ENCODE assay signal across 25 cellular contexts in genomic region chr2:148136441-148136840, GRCh38.
"Had no signal": no experiment of that assay in that cellular context is flagged by ENCODE, and none has a peak within 500 bp of the region (broad histone marks: within the 10 kb centered on the region; RNA-seq: fewer than 3 reads in every experiment).

No MANE protein-coding gene starts in this region.

- H3K36me3 ChIP-seq: colonic mucosa, esophagus muscularis mucosa, gastroesophageal sphincter, heart left ventricle, left lung, lower lobe of right lung had no signal

- H3K36me3 Mint-ChIP-seq: immature natural killer cell, naive B cell had no signal

- H3K9me3 ChIP-seq: colonic mucosa, esophagus muscularis mucosa, gastroesophageal sphincter, heart left ventricle, left lung, lower lobe of right lung, mucosa of descending colon had no signal

- DNase-seq: colonic mucosa; cortex of kidney; effector CD8-positive, alpha-beta T cell; effector memory CD8-positive, alpha-beta T cell; foreskin keratinocyte; heart left ventricle; hypothalamus; immature natural killer cell; islet precursor cell; kidney; kidney glomerular epithelial cell; left colon; left lung; left ventricle myocardium superior; lower lobe of right lung; mesenchymal stem cell; mucosa of descending colon; naive B cell had no signal

- H3K4me3 ChIP-seq: colonic mucosa, esophagus muscularis mucosa, gastroesophageal sphincter, heart left ventricle, hepatocyte, left lung, lower lobe of right lung, mucosa of descending colon had no signal

- H2AFZ ChIP-seq: hepatocyte had no signal

- H3K4me3 Mint-ChIP-seq: dendritic cell treated with granulocyte-macrophage colony-stimulating factor and Interleukin-4, amounts not matched to agents 40 ng/mL and 50 ng/mL, for 4 days; effector memory CD8-positive, alpha-beta T cell; immature natural killer cell; mesothelial cell of epicardium; naive B cell had no signal

- H3K4me1 ChIP-seq: colonic mucosa, left lung, lower lobe of right lung had no signal

- H3K27ac Mint-ChIP-seq: dendritic cell treated with granulocyte-macrophage colony-stimulating factor and Interleukin-4, amounts not matched to agents 40 ng/mL and 50 ng/mL, for 4 days; effector memory CD8-positive, alpha-beta T cell; immature natural killer cell; mesothelial cell of epicardium had no signal

- H3K27me3 Mint-ChIP-seq: dendritic cell treated with granulocyte-macrophage colony-stimulating factor and Interleukin-4, amounts not matched to agents 40 ng/mL and 50 ng/mL, for 4 days; effector memory CD8-positive, alpha-beta T cell; naive B cell had no signal

- FAIRE-seq: endothelial cell of umbilical vein, frontal cortex, kidney had no signal

- ATAC-seq: effector memory CD8-positive, alpha-beta T cell; gastroesophageal sphincter; heart left ventricle; left colon; left lung; left ventricle myocardium superior; lower lobe of right lung; mucosa of descending colon had no signal

- H3K4me2 ChIP-seq: hepatocyte had no signal

- H3K27ac ChIP-seq: colonic mucosa, esophagus muscularis mucosa, foreskin keratinocyte, gastroesophageal sphincter, heart left ventricle, hepatocyte, left lung, lower lobe of right lung had no signal

- H3K9me3 Mint-ChIP-seq: dendritic cell treated with granulocyte-macrophage colony-stimulating factor and Interleukin-4, amounts not matched to agents 40 ng/mL and 50 ng/mL, for 4 days; effector memory CD8-positive, alpha-beta T cell; immature natural killer cell; mesothelial cell of epicardium; naive B cell had no signal

- H3K27me3 ChIP-seq: colonic mucosa, esophagus muscularis mucosa, foreskin keratinocyte, gastroesophageal sphincter, heart left ventricle, hepatocyte, left lung had no signal
